8 cellular contexts compared by ENCODE assay signal in the genomic region with DNA sequence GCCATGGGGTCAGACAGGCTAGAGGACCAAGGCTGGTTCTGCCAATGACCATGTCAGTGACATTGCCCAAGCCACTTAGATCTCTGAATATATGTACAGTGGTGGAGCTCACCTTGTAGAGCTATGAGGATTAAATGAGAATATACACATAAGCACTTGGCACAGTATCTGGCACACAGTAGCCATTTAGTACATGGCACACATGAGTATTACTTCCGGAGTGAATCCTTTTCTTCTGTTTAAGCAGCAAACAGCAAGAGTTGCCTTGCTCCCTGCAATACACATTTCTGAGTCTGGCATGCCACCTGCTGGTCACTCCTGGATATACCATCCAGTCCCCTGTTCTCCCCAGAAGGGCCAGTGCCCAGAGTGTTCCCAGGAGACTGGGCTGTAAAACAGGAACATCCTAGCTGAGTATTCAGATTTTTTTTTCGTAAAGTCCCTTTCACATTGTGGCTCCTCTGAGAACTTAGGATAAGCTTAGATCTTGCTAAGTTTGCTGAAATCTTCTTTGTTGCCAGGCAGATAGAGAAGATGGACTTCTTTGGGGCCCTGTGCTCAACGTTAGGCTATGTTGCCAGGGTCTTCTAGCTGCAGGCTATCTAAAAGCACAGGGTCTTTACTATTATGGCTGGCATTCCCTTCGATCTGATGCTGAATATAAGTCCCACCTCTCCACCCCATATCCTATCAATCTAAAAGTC.
A peak's percentile ranks its signal among the peaks of the same experiment; 100 is the strongest.
DNase-seq lines count a peak whose midpoint lies in the region; ATAC-seq lines count a peak whose summit lies in the region.

No MANE protein-coding gene starts in this region.

- ATAC-seq in GM21423 (IDR thresholded peaks at IDR 0.05; ENCODE audit: unreplicated experiment) (peak; percentile 98), esophagus mucosa (peak; percentile 96)
- peak; percentile 82 for ATAC-seq in naive thymus-derived CD4-positive, alpha-beta T cell

- H3K36me3 ChIP-seq in naive thymus-derived CD4-positive, alpha-beta T cell (ENCODE audit: control insufficient read depth in 2 of 3, insufficient read depth in 3 of 3, low read length in 3 of 3): no peaks in the 10 kb centered on the region

- H3K27ac Mint-ChIP-seq in naive thymus-derived CD4-positive, alpha-beta T cell: peak overlapping the region in 1 of 9 donors; percentile 37

- POLR2A ChIA-PET in naive thymus-derived CD4-positive, alpha-beta T cell (lab: Charles Lee): interaction anchor here (0.9 kb wide), 1 partner anchor 461 kb away, joined by 3 read pairs; no protein-coding TSS in a partner anchor

- H3K36me3 Mint-ChIP-seq in naive thymus-derived CD4-positive, alpha-beta T cell: no peaks in the 10 kb centered on the region

- no peak overlapping the region for H3K4me3 ChIP-seq in naive thymus-derived CD4-positive, alpha-beta T cell (ENCODE audit: low read length)

- no peaks in the 10 kb centered on the region for H3K9me3 Mint-ChIP-seq in naive thymus-derived CD4-positive, alpha-beta T cell

- intact Hi-C loops in naive thymus-derived CD4-positive, alpha-beta T cell (cut with micrococcal nuclease): loop anchor here (1.0 to 10.0 kb wide), 3 partner anchors 454 to 1862 kb away; no protein-coding TSS in a partner anchor

- no peaks in the 10 kb centered on the region for H3K9me3 ChIP-seq in naive thymus-derived CD4-positive, alpha-beta T cell (ENCODE audit: control insufficient read depth in 2 of 3, low read length in 3 of 3)

- H3K4me3 Mint-ChIP-seq in naive thymus-derived CD4-positive, alpha-beta T cell: no peak overlapping the region

- DNase-seq in DMS53 (lab: John Stamatoyannopoulos, UW): peak; percentile 73
- peak; percentile 58 for DNase-seq in HS-27A (ENCODE audit: low read depth)
- peak; percentile 31 for DNase-seq in NOMO-1 treated with dmso at 0.1 percent for 144 hours (lab: John Stamatoyannopoulos, UW; ENCODE audit: unreplicated experiment)
- DNase-seq in activated CD8-positive, alpha-beta memory T cell treated with anti-CD3 and anti-CD28 coated beads, Interleukin-2, amount 50 U/mL, for 48 hours: peak; percentile 83
- DNase-seq in naive thymus-derived CD4-positive, alpha-beta T cell: peak; percentile 18 to 64 (median 46)
- DNase-seq in stromal cell of bone marrow (ENCODE audit: low read depth): peak; percentile 49

- no peaks in the 10 kb centered on the region for H3K27me3 ChIP-seq in naive thymus-derived CD4-positive, alpha-beta T cell (ENCODE audit: control insufficient read depth in 2 of 2, insufficient read depth in 2 of 2, low read length in 2 of 2)

- H3K27me3 Mint-ChIP-seq in naive thymus-derived CD4-positive, alpha-beta T cell: peaks cover 15 to 22% (median 19%) of the 10 kb centered on the region in 5 donors

- no peaks in the 10 kb centered on the region for H3K4me1 ChIP-seq in naive thymus-derived CD4-positive, alpha-beta T cell (ENCODE audit: control insufficient read depth in 2 of 2, insufficient read depth in 2 of 2, low read length in 2 of 2)

- CTCF ChIA-PET in naive thymus-derived CD4-positive, alpha-beta T cell (lab: Charles Lee): interaction anchor here (0.7 to 1.9 kb wide), 9 partner anchors 9 to 533 kb away, joined by 3 to 7 read pairs (median 4); no protein-coding TSS in a partner anchor

- H3K4me1 Mint-ChIP-seq in naive thymus-derived CD4-positive, alpha-beta T cell: peaks cover 0 to 10% (median 0%) of the 10 kb centered on the region in 7 donors

- no peak overlapping the region for H3K27ac ChIP-seq in naive thymus-derived CD4-positive, alpha-beta T cell (ENCODE audit: low read depth, low read length)

Comparison
In these comparisons a context has a peak if more than half of its experiments do, and no peak if none do; other contexts are left out.
1. DNase-seq: peak in every context shown above with its lines; median percentile 83 in activated CD8-positive, alpha-beta memory T cell treated with anti-CD3 and anti-CD28 coated beads, Interleukin-2, amount 50 U/mL, for 48 hours; 73 in DMS53; 58 in HS-27A; 49 in stromal cell of bone marrow; 46 in naive thymus-derived CD4-positive, alpha-beta T cell; 31 in NOMO-1 treated with dmso at 0.1 percent for 144 hours.